1 cellular context compared by ENCODE assay signal in the genomic region with DNA sequence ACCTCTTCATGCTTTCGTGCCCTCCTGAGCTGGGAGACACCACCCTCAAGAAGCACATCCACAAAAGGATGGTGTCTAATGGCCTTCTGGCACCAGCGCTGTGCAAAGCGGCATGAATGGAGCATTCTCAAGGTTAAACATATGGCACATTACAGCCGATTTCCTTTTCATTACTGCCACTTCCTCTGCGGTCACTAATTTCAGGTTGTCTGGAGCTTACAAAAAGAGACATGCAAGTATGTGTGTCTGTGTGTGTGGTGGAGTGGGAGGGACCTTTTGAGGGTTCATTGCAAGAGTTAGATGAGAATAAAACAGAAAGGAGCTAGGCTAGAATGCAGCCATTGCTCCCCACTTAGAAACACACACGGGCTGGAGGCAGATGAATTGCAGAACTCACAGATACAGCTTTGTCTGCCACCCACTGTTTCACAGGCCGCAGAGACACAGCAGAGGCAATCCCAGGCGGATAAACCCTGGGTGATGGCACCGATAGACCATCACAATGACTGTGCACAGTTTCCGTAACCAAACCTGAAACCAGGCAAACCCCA.
TF ChIP-seq lines count a peak whose summit lies in the region.

No MANE protein-coding gene starts in this region.

TF ChIP-seq in GM23338, 12 proteins besides CTCF, POLR2A, EP300 and RAD21 (continued from another document):
- TF ChIP-seq, protein P1, sequence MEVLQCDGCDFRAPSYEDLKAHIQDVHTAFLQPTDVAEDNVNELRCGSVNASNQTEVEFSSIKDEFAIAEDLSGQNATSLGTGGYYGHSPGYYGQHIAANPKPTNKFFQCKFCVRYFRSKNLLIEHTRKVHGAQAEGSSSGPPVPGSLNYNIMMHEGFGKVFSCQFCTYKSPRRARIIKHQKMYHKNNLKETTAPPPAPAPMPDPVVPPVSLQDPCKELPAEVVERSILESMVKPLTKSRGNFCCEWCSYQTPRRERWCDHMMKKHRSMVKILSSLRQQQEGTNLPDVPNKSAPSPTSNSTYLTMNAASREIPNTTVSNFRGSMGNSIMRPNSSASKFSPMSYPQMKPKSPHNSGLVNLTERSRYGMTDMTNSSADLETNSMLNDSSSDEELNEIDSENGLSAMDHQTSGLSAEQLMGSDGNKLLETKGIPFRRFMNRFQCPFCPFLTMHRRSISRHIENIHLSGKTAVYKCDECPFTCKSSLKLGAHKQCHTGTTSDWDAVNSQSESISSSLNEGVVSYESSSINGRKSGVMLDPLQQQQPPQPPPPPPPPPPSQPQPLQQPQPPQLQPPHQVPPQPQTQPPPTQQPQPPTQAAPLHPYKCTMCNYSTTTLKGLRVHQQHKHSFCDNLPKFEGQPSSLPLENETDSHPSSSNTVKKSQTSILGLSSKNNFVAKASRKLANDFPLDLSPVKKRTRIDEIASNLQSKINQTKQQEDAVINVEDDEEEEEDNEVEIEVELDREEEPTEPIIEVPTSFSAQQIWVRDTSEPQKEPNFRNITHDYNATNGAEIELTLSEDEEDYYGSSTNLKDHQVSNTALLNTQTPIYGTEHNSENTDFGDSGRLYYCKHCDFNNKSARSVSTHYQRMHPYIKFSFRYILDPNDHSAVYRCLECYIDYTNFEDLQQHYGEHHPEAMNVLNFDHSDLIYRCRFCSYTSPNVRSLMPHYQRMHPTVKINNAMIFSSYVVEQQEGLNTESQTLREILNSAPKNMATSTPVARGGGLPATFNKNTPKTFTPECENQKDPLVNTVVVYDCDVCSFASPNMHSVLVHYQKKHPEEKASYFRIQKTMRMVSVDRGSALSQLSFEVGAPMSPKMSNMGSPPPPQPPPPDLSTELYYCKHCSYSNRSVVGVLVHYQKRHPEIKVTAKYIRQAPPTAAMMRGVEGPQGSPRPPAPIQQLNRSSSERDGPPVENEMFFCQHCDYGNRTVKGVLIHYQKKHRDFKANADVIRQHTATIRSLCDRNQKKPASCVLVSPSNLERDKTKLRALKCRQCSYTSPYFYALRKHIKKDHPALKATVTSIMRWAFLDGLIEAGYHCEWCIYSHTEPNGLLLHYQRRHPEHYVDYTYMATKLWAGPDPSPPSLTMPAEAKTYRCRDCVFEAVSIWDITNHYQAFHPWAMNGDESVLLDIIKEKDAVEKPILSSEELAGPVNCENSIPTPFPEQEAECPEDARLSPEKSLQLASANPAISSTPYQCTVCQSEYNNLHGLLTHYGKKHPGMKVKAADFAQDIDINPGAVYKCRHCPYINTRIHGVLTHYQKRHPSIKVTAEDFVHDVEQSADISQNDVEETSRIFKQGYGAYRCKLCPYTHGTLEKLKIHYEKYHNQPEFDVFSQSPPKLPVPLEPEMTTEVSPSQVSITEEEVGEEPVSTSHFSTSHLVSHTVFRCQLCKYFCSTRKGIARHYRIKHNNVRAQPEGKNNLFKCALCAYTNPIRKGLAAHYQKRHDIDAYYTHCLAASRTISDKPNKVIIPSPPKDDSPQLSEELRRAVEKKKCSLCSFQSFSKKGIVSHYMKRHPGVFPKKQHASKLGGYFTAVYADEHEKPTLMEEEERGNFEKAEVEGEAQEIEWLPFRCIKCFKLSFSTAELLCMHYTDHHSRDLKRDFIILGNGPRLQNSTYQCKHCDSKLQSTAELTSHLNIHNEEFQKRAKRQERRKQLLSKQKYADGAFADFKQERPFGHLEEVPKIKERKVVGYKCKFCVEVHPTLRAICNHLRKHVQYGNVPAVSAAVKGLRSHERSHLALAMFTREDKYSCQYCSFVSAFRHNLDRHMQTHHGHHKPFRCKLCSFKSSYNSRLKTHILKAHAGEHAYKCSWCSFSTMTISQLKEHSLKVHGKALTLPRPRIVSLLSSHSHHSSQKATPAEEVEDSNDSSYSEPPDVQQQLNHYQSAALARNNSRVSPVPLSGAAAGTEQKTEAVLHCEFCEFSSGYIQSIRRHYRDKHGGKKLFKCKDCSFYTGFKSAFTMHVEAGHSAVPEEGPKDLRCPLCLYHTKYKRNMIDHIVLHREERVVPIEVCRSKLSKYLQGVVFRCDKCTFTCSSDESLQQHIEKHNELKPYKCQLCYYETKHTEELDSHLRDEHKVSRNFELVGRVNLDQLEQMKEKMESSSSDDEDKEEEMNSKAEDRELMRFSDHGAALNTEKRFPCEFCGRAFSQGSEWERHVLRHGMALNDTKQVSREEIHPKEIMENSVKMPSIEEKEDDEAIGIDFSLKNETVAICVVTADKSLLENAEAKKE (CRISPR knock-in tag; IDR thresholded peaks at IDR 0.05) = no peak
- TF ChIP-seq ZNF114 (CRISPR knock-in tag; IDR thresholded peaks at IDR 0.05) (no peak), POLR2AphosphoS5 (IDR thresholded peaks at IDR 0.05; ENCODE audit: low read depth) (no peak), STAT1 (IDR thresholded peaks at IDR 0.05; ENCODE audit: unreplicated experiment) (no peak), JUNB (IDR thresholded peaks at IDR 0.05; ENCODE audit: unreplicated experiment) (no peak), NANOG (IDR thresholded peaks at IDR 0.05; ENCODE audit: borderline replicate concordance) (no peak), ETS1 (IDR thresholded peaks at IDR 0.05) (no peak), EZH2phosphoT487 (IDR thresholded peaks at IDR 0.05; ENCODE audit: unreplicated experiment) (no peak)
